ENCODE assay signal across 15 cellular contexts in genomic region chr11:69275178-69275577, GRCh38. TPM values are rescaled to one million over a fixed set of nuclear protein-coding genes. Genes with fewer than 3 reads are reported as not detected.
"Had no signal": no experiment of that assay in that cellular context is flagged by ENCODE, and none has a peak within 500 bp of the region (broad histone marks: within the 10 kb centered on the region; RNA-seq: fewer than 3 reads in every experiment).

No MANE protein-coding gene starts in this region.

- H3K36me3 ChIP-seq: ascending aorta, left ventricle myocardium inferior, vagina had no signal

- H3K4me1 Mint-ChIP-seq: T-cell had no signal

- H3K4me3 Mint-ChIP-seq: activated naive CD4-positive, alpha-beta T cell treated with anti-CD3 and anti-CD28 coated beads for 36 hours; natural killer cell treated with Interleukin-12 subunit alpha and Interleukin-12 subunit beta and Interleukin-15 and Interleukin-18, amount 100 ng/mL, for 72 hours; T-cell had no signal

- H3K36me3 Mint-ChIP-seq: natural killer cell treated with Interleukin-12 subunit alpha and Interleukin-12 subunit beta and Interleukin-15 and Interleukin-18, amount 100 ng/mL, for 72 hours; T-cell had no signal

- ATAC-seq: natural killer cell treated with Interleukin-12 subunit alpha and Interleukin-12 subunit beta and Interleukin-15 and Interleukin-18, amount 100 ng/mL, for 72 hours; T-cell had no signal

- H3K27ac Mint-ChIP-seq: activated naive CD4-positive, alpha-beta T cell treated with anti-CD3 and anti-CD28 coated beads for 36 hours; natural killer cell treated with Interleukin-12 subunit alpha and Interleukin-12 subunit beta and Interleukin-15 and Interleukin-18, amount 100 ng/mL, for 72 hours; T-cell had no signal

- H3K9me3 Mint-ChIP-seq: activated naive CD4-positive, alpha-beta T cell treated with anti-CD3 and anti-CD28 coated beads for 36 hours; natural killer cell treated with Interleukin-12 subunit alpha and Interleukin-12 subunit beta and Interleukin-15 and Interleukin-18, amount 100 ng/mL, for 72 hours; T-cell had no signal

- FAIRE-seq: kidney had no signal

- H3K4me1 ChIP-seq: ascending aorta had no signal

- H3K27ac ChIP-seq: ascending aorta, left ventricle myocardium inferior, vagina had no signal

- H3K27me3 ChIP-seq: ascending aorta, vagina had no signal

- H3K9me3 ChIP-seq: ascending aorta, left ventricle myocardium inferior, vagina had no signal

- H3K4me3 ChIP-seq: ascending aorta, left ventricle myocardium inferior, vagina had no signal

- DNase-seq: activated CD4-positive, alpha-beta T cell treated with anti-CD3 and anti-CD28 coated beads for 1 hour; activated CD4-positive, alpha-beta T cell treated with anti-CD3 and anti-CD28 coated beads, Interleukin-2, amount 50 U/mL, for 4 hours; activated naive CD4-positive, alpha-beta T cell treated with anti-CD3 and anti-CD28 coated beads for 36 hours; activated T-cell treated with anti-CD3 and anti-CD28 coated beads for 4 hours; hippocampal formation; left ventricle myocardium inferior; mesenchymal stem cell; stimulated activated CD4-positive, alpha-beta T cell treated with anti-CD3 and anti-CD28 coated beads, Interleukin-12 subunit alpha, Interleukin-12 subunit beta, amount 100 ng/mL, for 4 hours; stimulated activated CD4-positive, alpha-beta T cell treated with anti-CD3 and anti-CD28 coated beads, Interleukin-2, amount 100 ng/mL, for 24 hours; T-cell; T1000 had no signal

RNA-seq across cellular contexts. Expression of gene MYEOV, which starts 18.8 kb away (rescaled TPM):
- total RNA-seq: ascending aorta; left ventricle myocardium inferior; natural killer cell treated with Interleukin-12 subunit alpha and Interleukin-12 subunit beta and Interleukin-15 and Interleukin-18, amount 100 ng/mL, for 72 hours had no signal
